In the genomic region with DNA sequence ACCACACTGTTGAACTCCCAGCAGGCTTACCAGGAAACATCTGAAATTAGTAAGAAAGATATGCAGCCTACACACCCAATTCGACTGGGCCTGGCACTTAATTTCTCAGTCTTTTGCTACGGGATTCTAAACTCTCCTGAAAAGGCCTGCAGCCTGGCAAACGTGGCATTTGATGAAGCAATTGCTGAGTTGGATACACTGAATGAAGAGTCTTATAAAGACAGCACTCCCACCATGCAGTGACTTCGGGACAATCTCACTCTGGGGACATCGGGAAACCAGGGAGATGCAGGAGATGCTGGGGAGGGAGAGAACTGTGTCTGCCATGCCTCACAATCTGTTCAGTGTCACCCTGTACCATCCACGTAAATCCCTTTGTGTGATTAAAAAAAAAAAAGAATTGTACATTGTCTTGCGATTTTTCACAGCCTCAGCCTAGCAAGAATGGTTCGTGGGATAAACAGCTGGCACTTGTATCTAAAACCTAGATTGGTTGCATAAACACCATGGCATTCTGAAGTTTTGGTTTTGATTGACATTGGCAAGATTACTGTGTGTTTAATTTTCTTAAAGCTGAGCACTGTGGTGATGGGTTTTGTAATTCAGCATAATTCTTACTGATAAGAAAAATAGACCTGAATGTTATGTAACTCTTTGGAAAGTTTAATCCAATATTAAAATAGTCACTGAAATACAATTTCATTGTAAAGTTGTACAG, we compare ENCODE assay signal across 17 cellular contexts. TPM values are rescaled to one million over a fixed set of nuclear protein-coding genes. Genes with fewer than 3 reads are reported as not detected.
"Had no signal": no experiment of that assay in that cellular context is flagged by ENCODE, and none has a peak within 500 bp of the region (broad histone marks: within the 10 kb centered on the region; RNA-seq: fewer than 3 reads in every experiment).

No MANE protein-coding gene starts in this region.

- H3K9me3 Mint-ChIP-seq: activated naive CD8-positive, alpha-beta T cell treated with anti-CD3 and anti-CD28 coated beads for 36 hours; activated T-helper 17 cell treated with anti-CD3 and anti-CD28 coated beads, Interleukin-2, amount 50 U/mL, for 72 hours; stimulated activated naive CD8-positive, alpha-beta T cell treated with anti-CD3 and anti-CD28 coated beads, Interleukin-15, Interleukin-2, amounts not matched to agents 100 ng/mL and 50 ng/mL, for 24 hours had no signal

- DNase-seq: activated CD4-positive, alpha-beta T cell treated with anti-CD3 and anti-CD28 coated beads, Interleukin-2, amount 50 U/mL, for 48 hours; activated naive CD4-positive, alpha-beta T cell; activated naive CD8-positive, alpha-beta T cell treated with anti-CD3 and anti-CD28 coated beads for 36 hours; activated T-cell treated with anti-CD3 and anti-CD28 coated beads for 4 hours; body of pancreas; foreskin melanocyte; occipital lobe; stimulated activated CD4-positive, alpha-beta T cell treated with anti-CD3 and anti-CD28 coated beads, Interleukin-2, amount 100 ng/mL, for 48 hours; SW 1271; testis had no signal

- H3K4me1 Mint-ChIP-seq: activated naive CD8-positive, alpha-beta T cell treated with anti-CD3 and anti-CD28 coated beads for 36 hours; activated T-helper 17 cell treated with anti-CD3 and anti-CD28 coated beads, Interleukin-2, amount 50 U/mL, for 72 hours had no signal

- H3K27ac ChIP-seq: body of pancreas, right atrium auricular region, testis had no signal

- H3K27ac Mint-ChIP-seq: activated naive CD8-positive, alpha-beta T cell treated with anti-CD3 and anti-CD28 coated beads for 36 hours; activated T-helper 17 cell treated with anti-CD3 and anti-CD28 coated beads, Interleukin-2, amount 50 U/mL, for 72 hours; progenitor cell of endocrine pancreas; stimulated activated naive CD8-positive, alpha-beta T cell treated with anti-CD3 and anti-CD28 coated beads, Interleukin-15, Interleukin-2, amounts not matched to agents 100 ng/mL and 50 ng/mL, for 24 hours; type B pancreatic cell had no signal

- H3K4me3 Mint-ChIP-seq: activated naive CD8-positive, alpha-beta T cell treated with anti-CD3 and anti-CD28 coated beads for 36 hours; activated T-helper 17 cell treated with anti-CD3 and anti-CD28 coated beads, Interleukin-2, amount 50 U/mL, for 72 hours; stimulated activated naive CD8-positive, alpha-beta T cell treated with anti-CD3 and anti-CD28 coated beads, Interleukin-15, Interleukin-2, amounts not matched to agents 100 ng/mL and 50 ng/mL, for 24 hours; type B pancreatic cell had no signal

- H3K27me3 Mint-ChIP-seq: activated T-helper 17 cell treated with anti-CD3 and anti-CD28 coated beads, Interleukin-2, amount 50 U/mL, for 72 hours had no signal

- H3K36me3 Mint-ChIP-seq: activated naive CD8-positive, alpha-beta T cell treated with anti-CD3 and anti-CD28 coated beads for 36 hours; type B pancreatic cell had no signal

- ATAC-seq: activated T-helper 17 cell treated with anti-CD3 and anti-CD28 coated beads, Interleukin-2, amount 50 U/mL, for 72 hours; body of pancreas; left lobe of liver had no signal

RNA-seq across cellular contexts. Expression of a gene that starts 23.2 kb away (rescaled TPM):
- total RNA-seq: lung microvascular endothelial cell had no signal
